Comparison of ENCODE assay signal across 21 cellular contexts in genomic region chrX:39898147-39898546, GRCh38.
DNase-seq lines count a peak whose midpoint lies in the region; FAIRE-seq and TF ChIP-seq lines count a peak whose summit lies in the region.
"Had no signal": no experiment of that assay in that cellular context is flagged by ENCODE, and none has a peak within 500 bp of the region (broad histone marks: within the 10 kb centered on the region; RNA-seq: fewer than 3 reads in every experiment).

No MANE protein-coding gene starts in this region.

- peaks cover 3% of the 10 kb centered on the region for H3K9me3 Mint-ChIP-seq in nephron
- H3K9me3 Mint-ChIP-seq: activated naive CD8-positive, alpha-beta T cell treated with anti-CD3 and anti-CD28 coated beads, Interleukin-2, amount 10 ng/mL, durations not matched to agents 7 days and 5 days; CD8-positive, alpha-beta T cell had no signal

- H3K27me3 Mint-ChIP-seq in nephron (ENCODE audit: low read depth) = peaks cover 4% of the 10 kb centered on the region

- H3K36me3 ChIP-seq in spleen = no peaks in the 10 kb centered on the region
- H3K36me3 ChIP-seq: thoracic aorta had no signal

- no peak overlapping the region for H3K4me3 ChIP-seq in spleen
- H3K4me3 ChIP-seq: dorsolateral prefrontal cortex had no signal

- H3K4me3 Mint-ChIP-seq in nephron = no peak overlapping the region
- H3K4me3 Mint-ChIP-seq: activated CD8-positive, alpha-beta T cell treated with anti-CD3 and anti-CD28 coated beads, Interleukin-2, amount 10 ng/mL, durations not matched to agents 7 days and 5 days; activated naive CD8-positive, alpha-beta T cell treated with anti-CD3 and anti-CD28 coated beads, Interleukin-2, amount 10 ng/mL, durations not matched to agents 7 days and 5 days; CD8-positive, alpha-beta T cell had no signal

- peak overlapping the region; percentile 83 to 95 (median 85) for H3K27ac Mint-ChIP-seq in nephron
- H3K27ac Mint-ChIP-seq: activated CD8-positive, alpha-beta T cell treated with anti-CD3 and anti-CD28 coated beads, Interleukin-2, amount 10 ng/mL, durations not matched to agents 7 days and 5 days; activated naive CD8-positive, alpha-beta T cell treated with anti-CD3 and anti-CD28 coated beads, Interleukin-2, amount 10 ng/mL, durations not matched to agents 7 days and 5 days; CD8-positive, alpha-beta T cell had no signal

- DNase-seq in DMS53 treated with DMSO at 0.1 percent for 48 hours (lab: John Stamatoyannopoulos, UW; ENCODE audit: unreplicated experiment) (peak; percentile 33), NCI-H69 (lab: John Stamatoyannopoulos, UW) (peak; percentile 35), GM19240 (ENCODE audit: insufficient read length, low spot score) (no peak), H4 (ENCODE audit: low spot score) (no peak), spleen (no peak), NCI-H2029 treated with DMSO at 0.1 percent for 48 hours (lab: John Stamatoyannopoulos, UW) (no peak)
- DNase-seq: activated CD4-positive, CD25-positive, alpha-beta regulatory T cell; activated CD8-positive, alpha-beta T cell treated with anti-CD3 and anti-CD28 coated beads, Interleukin-2, amount 10 ng/mL, durations not matched to agents 7 days and 5 days; activated naive CD8-positive, alpha-beta T cell treated with anti-CD3 and anti-CD28 coated beads, Interleukin-2, amount 10 ng/mL, durations not matched to agents 7 days and 5 days; CD8-positive, alpha-beta T cell; DND-41; dorsolateral prefrontal cortex; erythroblast; glutamatergic neuron; NCI-H1694; NCI-H2227 treated with DMSO at 0.1 percent for 48 hours; T-helper 2 cell had no signal

- TF ChIP-seq CTCF in nephron (IDR thresholded peaks at IDR 0.05; ENCODE audit: unreplicated experiment in 3 of 3) = no peak
- no peak for TF ChIP-seq CTCF in spleen (IDR thresholded peaks at IDR 0.05 in 8 of 11, conservative IDR thresholded peaks at IDR 0.05 in 3 of 11)

- WGBS in spleen, 5 donors = 74 to 83% (median 79%) methylated on average over 2 of the region's 2 CpGs

- H3K4me1 Mint-ChIP-seq in nephron = peaks cover 63% of the 10 kb centered on the region

- H3K27ac ChIP-seq in spleen = peak overlapping the region in 2 of 8 donors; percentile 21 to 35
- H3K27ac ChIP-seq: dorsolateral prefrontal cortex had no signal

- TF ChIP-seq POLR2A in spleen (IDR thresholded peaks at IDR 0.05) = no peak

- H3K9me3 ChIP-seq in spleen = no peaks in the 10 kb centered on the region
- H3K9me3 ChIP-seq: thoracic aorta had no signal

- intact Hi-C loops in spleen (cut with DNase I; ENCODE audit: low total_unique reads) = no loop called here

- peaks cover 0 to 9% (median 0%) of the 10 kb centered on the region in 7 donors for H3K27me3 ChIP-seq in spleen (replicated peaks in 1 of 7)

- H3K4me1 ChIP-seq in spleen = peaks cover 0 to 17% (median 2%) of the 10 kb centered on the region in 6 donors

- H3K36me3 Mint-ChIP-seq in nephron (ENCODE audit: low read depth) = no peaks in the 10 kb centered on the region
- H3K36me3 Mint-ChIP-seq: CD8-positive, alpha-beta T cell had no signal

- FAIRE-seq in colon (lab: Jason Lieb, UNC) = peak; percentile 18
- FAIRE-seq: HepG2 had no signal

Comparison
In these comparisons a context has a peak if more than half of its experiments do, and no peak if none do; other contexts are left out.
1. DNase-seq: peak in DMS53 treated with DMSO at 0.1 percent for 48 hours (single experiment) and NCI-H69 (single experiment); none in GM19240 (single experiment), H4 (single experiment), spleen (single experiment) and NCI-H2029 treated with DMSO at 0.1 percent for 48 hours (single experiment).